In genomic region chr1:117794073-117794472, GRCh38 we compare ENCODE assay signal across 16 cellular contexts.
DNase-seq lines count a peak whose midpoint lies in the region; FAIRE-seq and TF ChIP-seq lines count a peak whose summit lies in the region.
"Had no signal": no experiment of that assay in that cellular context is flagged by ENCODE, and none has a peak within 500 bp of the region (broad histone marks: within the 10 kb centered on the region; RNA-seq: fewer than 3 reads in every experiment).

No MANE protein-coding gene starts in this region.

- no peak overlapping the region for H2AFZ ChIP-seq in neural progenitor cell (replicated peaks)

- no peak overlapping the region for H3K4me3 Mint-ChIP-seq in mesothelial cell of epicardium
- no peak overlapping the region for H3K4me3 Mint-ChIP-seq in neural progenitor cell
- H3K4me3 Mint-ChIP-seq: activated CD4-positive, alpha-beta memory T cell treated with anti-CD3 and anti-CD28 coated beads for 36 hours; activated T-helper 1 cell treated with anti-CD3 and anti-CD28 coated beads, Interleukin-12 subunit alpha, Interleukin-12 subunit beta, Interleukin-2, Interleukin-4 antibody, amounts not matched to agents 30 ng/mL and 10 ng/mL and 1 ng/mL, durations not matched to agents 14 hours and 24 hours and 36 hours; IgD-negative memory B cell had no signal

- H4K20me1 ChIP-seq in neural progenitor cell (ENCODE audit: low read depth), result no peaks in the 10 kb centered on the region

- H3K27me3 Mint-ChIP-seq in mesothelial cell of epicardium (ENCODE audit: low read depth), result no peaks in the 10 kb centered on the region
- H3K27me3 Mint-ChIP-seq in neural progenitor cell (ENCODE audit: insufficient read depth, low read depth), result no peaks in the 10 kb centered on the region

- H3K4me1 ChIP-seq in neural progenitor cell, result no peaks in the 10 kb centered on the region
- H3K4me1 ChIP-seq: suprapubic skin had no signal

- no peak overlapping the region for H3K9ac ChIP-seq in neural progenitor cell

- H3K27ac ChIP-seq in neural progenitor cell, result no peak overlapping the region
- H3K27ac ChIP-seq: suprapubic skin had no signal

- TF ChIP-seq CTCF in mesothelial cell of epicardium (IDR thresholded peaks at IDR 0.05; ENCODE audit: unreplicated experiment), result no peak
- no peak for TF ChIP-seq CTCF in neural progenitor cell (IDR thresholded peaks at IDR 0.05)

- TF ChIP-seq POLR2A in H54 (IDR thresholded peaks at IDR 0.05; ENCODE audit: low read depth, low read length), result no peak

- H3F3A ChIP-seq in neural progenitor cell (ENCODE audit: low read depth), result no peaks in the 10 kb centered on the region

- H3K4me2 ChIP-seq in neural progenitor cell, result no peak overlapping the region

- H3K27me3 ChIP-seq in neural progenitor cell, result no peaks in the 10 kb centered on the region
- H3K27me3 ChIP-seq: suprapubic skin had no signal

- H3K4me3 ChIP-seq in neural progenitor cell, result no peak overlapping the region
- H3K4me3 ChIP-seq: suprapubic skin had no signal

- H3K79me2 ChIP-seq in neural progenitor cell (ENCODE audit: low read depth), result no peaks in the 10 kb centered on the region

- H3K9me3 ChIP-seq in neural progenitor cell (ENCODE audit: low read depth), result no peaks in the 10 kb centered on the region
- H3K9me3 ChIP-seq: suprapubic skin had no signal

- DNase-seq in Daoy (ENCODE audit: low read depth), result peak; percentile 19
- peak; percentile 22 for DNase-seq in NCI-H226
- peak; percentile 59 for DNase-seq in fibroblast of gingiva (ENCODE audit: low read depth)
- DNase-seq in mesothelial cell of epicardium (ENCODE audit: low spot score in 2 of 2, unreplicated experiment in 2 of 2), result no peak
- DNase-seq in NCI-H82 treated with DMSO at 0.1 percent for 48 hours (lab: John Stamatoyannopoulos, UW; ENCODE audit: unreplicated experiment), result no peak
- DNase-seq in neural progenitor cell (ENCODE audit: low spot score), result no peak
- no peak for DNase-seq in H54 (ENCODE audit: insufficient read length, low spot score)
- no peak for DNase-seq in NOMO-1 (lab: John Stamatoyannopoulos, UW; ENCODE audit: unreplicated experiment in 2 of 2)
- DNase-seq: activated CD4-positive, alpha-beta memory T cell treated with anti-CD3 and anti-CD28 coated beads for 36 hours; AML-193; NCI-H1105 treated with DMSO at 0.1 percent for 48 hours; posterior cingulate gyrus had no signal

- H3K36me3 Mint-ChIP-seq in mesothelial cell of epicardium (no peaks in the 10 kb centered on the region), neural progenitor cell (no peaks in the 10 kb centered on the region)

- H3K9me3 Mint-ChIP-seq in mesothelial cell of epicardium (peaks cover 11% of the 10 kb centered on the region), neural progenitor cell (no peaks in the 10 kb centered on the region)
- H3K9me3 Mint-ChIP-seq: activated CD4-positive, alpha-beta memory T cell treated with anti-CD3 and anti-CD28 coated beads for 36 hours; activated T-helper 1 cell treated with anti-CD3 and anti-CD28 coated beads, Interleukin-12 subunit alpha, Interleukin-12 subunit beta, Interleukin-2, Interleukin-4 antibody, amounts not matched to agents 30 ng/mL and 10 ng/mL and 1 ng/mL, durations not matched to agents 14 hours and 24 hours and 36 hours had no signal

- peaks cover 9% of the 10 kb centered on the region for H3K4me1 Mint-ChIP-seq in mesothelial cell of epicardium
- no peaks in the 10 kb centered on the region for H3K4me1 Mint-ChIP-seq in neural progenitor cell
- H3K4me1 Mint-ChIP-seq: IgD-negative memory B cell had no signal

- no peaks in the 10 kb centered on the region for H3K36me3 ChIP-seq in neural progenitor cell
- H3K36me3 ChIP-seq: suprapubic skin had no signal

- FAIRE-seq in H54 (lab: Jason Lieb, UNC), result no peak
- FAIRE-seq: endothelial cell of umbilical vein had no signal

- H3K27ac Mint-ChIP-seq in mesothelial cell of epicardium (peak overlapping the region; percentile 71), neural progenitor cell (no peak overlapping the region)
- H3K27ac Mint-ChIP-seq: activated CD4-positive, alpha-beta memory T cell treated with anti-CD3 and anti-CD28 coated beads for 36 hours; activated T-helper 1 cell treated with anti-CD3 and anti-CD28 coated beads, Interleukin-12 subunit alpha, Interleukin-12 subunit beta, Interleukin-2, Interleukin-4 antibody, amounts not matched to agents 30 ng/mL and 10 ng/mL and 1 ng/mL, durations not matched to agents 14 hours and 24 hours and 36 hours; IgD-negative memory B cell had no signal

Comparison
In these comparisons a context has a peak if more than half of its experiments do, and no peak if none do; other contexts are left out.
1. DNase-seq: peak in Daoy (single experiment), NCI-H226 (single experiment) and fibroblast of gingiva (single experiment); none in mesothelial cell of epicardium (0 of 2), NCI-H82 treated with DMSO at 0.1 percent for 48 hours (single experiment), neural progenitor cell (single experiment), H54 (single experiment) and NOMO-1 (0 of 2).